Comparison of ENCODE assay signal across 8 cellular contexts in genomic region chr18:9914584-9915290, GRCh38. TPM values are rescaled to one million over a fixed set of nuclear protein-coding genes. Genes with fewer than 3 reads are reported as not detected.
DNase-seq lines count a peak whose midpoint lies in the region; ATAC-seq and TF ChIP-seq lines count a peak whose summit lies in the region.

No MANE protein-coding gene starts in this region.

- TF ChIP-seq CTCF in epithelial cell of proximal tubule (conservative IDR thresholded peaks at IDR 0.05; ENCODE audit: low read depth, low read length), result no peak

- H3K27me3 ChIP-seq in NT2/D1 (ENCODE audit: insufficient read depth, insufficient read length), result no peaks in the 10 kb centered on the region

- H3K4me3 ChIP-seq in NT2/D1 (ENCODE audit: insufficient read length, low read depth), result peak overlapping the region; percentile 68
- peak overlapping the region; percentile 81 for H3K4me3 ChIP-seq in epithelial cell of proximal tubule (ENCODE audit: low read depth, low read length)

- ATAC-seq in GM18867 (IDR thresholded peaks at IDR 0.05; ENCODE audit: unreplicated experiment) (peak; percentile 31), HG03159 (IDR thresholded peaks at IDR 0.05; ENCODE audit: unreplicated experiment) (peak; percentile 31)

- no peaks in the 10 kb centered on the region for H3K36me3 ChIP-seq in NT2/D1 (ENCODE audit: insufficient read depth, insufficient read length, low read length)

- H3K9ac ChIP-seq in NT2/D1 (ENCODE audit: insufficient read length, low read depth), result peak overlapping the region; percentile 79

- peaks cover 4% of the 10 kb centered on the region; the same call in 1 of the 2 replicates for H3K9me3 ChIP-seq in NT2/D1 (ENCODE audit: insufficient read depth, low read length)

- no peaks in the 10 kb centered on the region for H3K4me1 ChIP-seq in NT2/D1 (ENCODE audit: insufficient read depth, insufficient read length)

- DNase-seq in AG08395 (ENCODE audit: low spot score), result peak; percentile 60
- DNase-seq in NT2/D1 (ENCODE audit: low read depth, low spot score), result no peak
- DNase-seq in activated CD8-positive, alpha-beta memory T cell treated with anti-CD3 and anti-CD28 coated beads, Interleukin-2, amount 50 U/mL, for 48 hours, result peak; percentile 88
- DNase-seq in epithelial cell of proximal tubule (ENCODE audit: low read depth), result no peak
- DNase-seq in myocyte (ENCODE audit: low read depth), result peak; percentile 69
- DNase-seq in stimulated activated CD8-positive, alpha-beta memory T cell treated with anti-CD3 and anti-CD28 coated beads, Interleukin-7, amount 100 ng/mL, for 48 hours (ENCODE audit: extremely low read depth in 1 of 2, low read depth in 1 of 2), result peak; percentile 55

RNA-seq across cellular contexts. Expression of gene VAPA, which starts 0.9 kb away (rescaled TPM):
- total RNA-seq in epithelial cell of proximal tubule (137 and 169 TPM in 2 replicates), myocyte (281 and 387 TPM in 2 replicates)
- 144 TPM for polyA plus RNA-seq in myocyte (2012)

RNA-seq across cellular contexts. Expression of gene TXNDC2, which starts 29.0 kb away (rescaled TPM):
- total RNA-seq in epithelial cell of proximal tubule (not detected in 2 replicates), myocyte (0.10 TPM in 1 of 2 replicates, not detected in the other)
- polyA plus RNA-seq in myocyte (2012), result 0.24 TPM

Comparison
In these comparisons a context has a peak if more than half of its experiments do, and no peak if none do; other contexts are left out.
1. DNase-seq: peak in AG08395 (single experiment), activated CD8-positive, alpha-beta memory T cell treated with anti-CD3 and anti-CD28 coated beads, Interleukin-2, amount 50 U/mL, for 48 hours (single experiment), myocyte (single experiment) and stimulated activated CD8-positive, alpha-beta memory T cell treated with anti-CD3 and anti-CD28 coated beads, Interleukin-7, amount 100 ng/mL, for 48 hours (2 of 2); none in NT2/D1 (single experiment) and epithelial cell of proximal tubule (single experiment).